In genomic region chr16:2765462-2766404, GRCh38 we compare ENCODE assay signal across 2 cellular contexts.
TF ChIP-seq lines count a peak whose summit lies in the region.

No MANE protein-coding gene starts in this region.

TF ChIP-seq in HEK293, 187 proteins besides CTCF, POLR2A, EP300 and RAD21:
- no peak for TF ChIP-seq ZNF677 (tag by site-specific recombination; IDR thresholded peaks at IDR 0.05)
- no peak for TF ChIP-seq BCL11B (tag by site-specific recombination; IDR thresholded peaks at IDR 0.05; ENCODE audit: low read depth)
- TF ChIP-seq ZNF624 (tag by site-specific recombination; IDR thresholded peaks at IDR 0.05) = no peak
- TF ChIP-seq ZNF416 (tag by site-specific recombination; IDR thresholded peaks at IDR 0.05) = no peak
- TF ChIP-seq ZBTB6 (tag by site-specific recombination; IDR thresholded peaks at IDR 0.05) = peak; percentile 76; the same call in 1 of the 2 replicates
- no peak for TF ChIP-seq ZNF623 (tag by site-specific recombination; IDR thresholded peaks at IDR 0.05)
- TF ChIP-seq ZNF24 (tag by site-specific recombination; IDR thresholded peaks at IDR 0.05) = no peak

TF ChIP-seq in H1, 55 proteins besides CTCF, POLR2A, EP300 and RAD21:
- TF ChIP-seq POLR2AphosphoS5 (IDR thresholded peaks at IDR 0.05; ENCODE audit: low read depth, low read length) (peak; percentile 30), CHD2 (IDR thresholded peaks at IDR 0.05; ENCODE audit: low read length) (no peak)
